ENCODE assay signal across 1 cellular context in genomic region chr2:157786663-157787363, GRCh38.
TF ChIP-seq lines count a peak whose summit lies in the region.

No MANE protein-coding gene starts in this region.

TF ChIP-seq in K562, 482 proteins besides CTCF, POLR2A, EP300 and RAD21 (continued from another document and continues in another):
- TF ChIP-seq PHB2 (IDR thresholded peaks at IDR 0.05; ENCODE audit: low read depth) (peak; percentile 65; the same call in 1 of the 2 replicates), HDAC2 (IDR thresholded peaks at IDR 0.05) (peak; percentile 92), SIX5 (IDR thresholded peaks at IDR 0.05; ENCODE audit: borderline replicate concordance in 1 of 2, insufficient read depth in 1 of 2, low read depth in 1 of 2, low read length in 2 of 2) (no peak), SMAD1 (IDR thresholded peaks at IDR 0.05; ENCODE audit: low read depth, low read length, partially characterized antibody) (peak; percentile 87), CREM (IDR thresholded peaks at IDR 0.05; ENCODE audit: low read depth) (peak; percentile 63), NELFE (IDR thresholded peaks at IDR 0.05; ENCODE audit: insufficient read depth, insufficient read length) (no peak), UBTF (IDR thresholded peaks at IDR 0.05; ENCODE audit: borderline replicate concordance in 1 of 2, low read depth in 2 of 2, low read length in 2 of 2) (0 out of 4 replicates have a peak, but pooled peaks of 1 of the 2 experiments have one; percentile 15), NR3C1 (CRISPR knock-in tag; IDR thresholded peaks at IDR 0.05) (no peak), ZNF280B (CRISPR knock-in tag; IDR thresholded peaks at IDR 0.05) (no peak), NBN (IDR thresholded peaks at IDR 0.05; ENCODE audit: low read depth) (peak; percentile 95), CHD7 (IDR thresholded peaks at IDR 0.05; ENCODE audit: low read depth, low read length) (no peak), RBM39 (optimal IDR thresholded peaks at IDR 0.05; ENCODE audit: low read depth, low read length) (no peak), ZNF717 (CRISPR knock-in tag; IDR thresholded peaks at IDR 0.05) (no peak), ZBTB34 (CRISPR knock-in tag; IDR thresholded peaks at IDR 0.05) (no peak), HSF4 (CRISPR knock-in tag; IDR thresholded peaks at IDR 0.05; ENCODE audit: borderline replicate concordance) (no peak), ZBTB8A (IDR thresholded peaks at IDR 0.05; ENCODE audit: partially characterized antibody) (no peak), PATZ1 (CRISPR knock-in tag; IDR thresholded peaks at IDR 0.05; ENCODE audit: borderline replicate concordance) (no peak), GABPA (tag; conservative IDR thresholded peaks at IDR 0.05; ENCODE audit: low read depth) (peak; percentile 63), XRCC4 (IDR thresholded peaks at IDR 0.05; ENCODE audit: extremely low read depth, insufficient read depth, insufficient read length) (no peak), DACH1 (IDR thresholded peaks at IDR 0.05; ENCODE audit: partially characterized antibody) (peak; percentile 86), ZNF184 (CRISPR knock-in tag; IDR thresholded peaks at IDR 0.05) (no peak), TRIM24 (IDR thresholded peaks at IDR 0.05) (peak; percentile 96 to 97), ZNF592 (IDR thresholded peaks at IDR 0.05) (peak; percentile 91), ZNF316 (IDR thresholded peaks at IDR 0.05) (peak; percentile 93), PTRF (tag; IDR thresholded peaks at IDR 0.05) (no peak), PYGO2 (tag; IDR thresholded peaks at IDR 0.05) (0 out of 2 replicates have a peak, but pooled peaks have one; percentile 61), ZNF134 (CRISPR knock-in tag; conservative IDR thresholded peaks at IDR 0.05) (no peak), TAL1 (IDR thresholded peaks at IDR 0.05) (peak; percentile 94), IFI16 (CRISPR knock-in tag; IDR thresholded peaks at IDR 0.05) (no peak), ZNF766 (CRISPR knock-in tag; conservative IDR thresholded peaks at IDR 0.05) (peak; percentile 87), CHCHD3 (CRISPR knock-in tag; IDR thresholded peaks at IDR 0.05) (no peak), HMG20A (CRISPR knock-in tag; conservative IDR thresholded peaks at IDR 0.05) (no peak), COPS2 (conservative IDR thresholded peaks at IDR 0.05) (no peak), NR1H2 (CRISPR knock-in tag; IDR thresholded peaks at IDR 0.05) (no peak), NUFIP1 (IDR thresholded peaks at IDR 0.05; ENCODE audit: partially characterized antibody) (no peak), ZNF165 (CRISPR knock-in tag; IDR thresholded peaks at IDR 0.05; ENCODE audit: borderline replicate concordance) (no peak)
